ENCODE assay signal across 28 cellular contexts in the genomic region with DNA sequence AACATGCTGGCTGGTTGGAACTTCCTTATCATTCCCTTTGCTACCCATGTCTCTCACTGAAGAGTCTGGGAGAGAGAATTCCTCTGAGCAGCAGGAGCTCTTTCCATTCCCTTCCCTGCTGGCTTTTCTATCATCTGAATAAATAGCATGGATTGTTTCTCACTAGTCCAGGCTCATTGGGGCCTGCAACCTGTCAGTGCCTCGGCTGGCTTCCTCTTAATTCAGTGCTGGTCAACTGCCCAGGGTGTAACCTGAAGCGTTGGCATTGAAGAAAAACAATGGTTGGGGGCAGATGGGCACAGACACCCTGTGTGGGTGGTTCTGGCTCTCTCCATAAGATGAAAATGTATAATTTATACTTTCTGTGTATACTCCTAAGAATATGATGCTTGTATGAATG.
"Had no signal": no experiment of that assay in that cellular context is flagged by ENCODE, and none has a peak within 500 bp of the region (broad histone marks: within the 10 kb centered on the region; RNA-seq: fewer than 3 reads in every experiment).

No MANE protein-coding gene starts in this region.

- H3K36me3 ChIP-seq: gastrocnemius medialis, neural progenitor cell, thoracic aorta, uterus, WERI-Rb-1 had no signal

- H3K4me3 ChIP-seq: coronary artery, dorsolateral prefrontal cortex, gastrocnemius medialis, hepatocyte, neural progenitor cell, spleen, thoracic aorta, uterus had no signal

- ATAC-seq: activated CD4-positive, CD25-positive, alpha-beta regulatory T cell treated with anti-CD3 and anti-CD28 coated beads, Interleukin-2, amount 50 U/mL, for 24 hours; effector memory CD8-positive, alpha-beta T cell; gastrocnemius medialis; left cardiac atrium; left ventricle myocardium superior; naive thymus-derived CD4-positive, alpha-beta T cell; right cardiac atrium; T-helper 17 cell had no signal

- H3K27ac ChIP-seq: coronary artery, gastrocnemius medialis, hepatocyte, neural progenitor cell, spleen, thoracic aorta, uterus, WERI-Rb-1 had no signal

- H3K9me3 ChIP-seq: gastrocnemius medialis, spleen, thoracic aorta, uterus had no signal

- H3K27me3 ChIP-seq: dorsolateral prefrontal cortex, gastrocnemius medialis, hepatocyte, neural progenitor cell, spleen, uterus had no signal

- DNase-seq: activated CD4-positive, alpha-beta T cell treated with anti-CD3 and anti-CD28 coated beads for 48 hours; activated CD4-positive, alpha-beta T cell treated with anti-CD3 and anti-CD28 coated beads, Interleukin-2, amount 50 U/mL, for 48 hours; activated CD8-positive, alpha-beta memory T cell treated with anti-CD3 and anti-CD28 coated beads for 24 hours; activated effector memory CD4-positive, alpha-beta T cell treated with Interleukin-2 at 50 U/mL for 16 hours; activated naive CD4-positive, alpha-beta T cell treated with Interleukin-2 at 50 U/mL for 16 hours; effector memory CD8-positive, alpha-beta T cell; erythroblast; gastrocnemius medialis; glutamatergic neuron; left cardiac atrium; left ventricle myocardium superior; mammary epithelial cell; midbrain; naive thymus-derived CD4-positive, alpha-beta T cell; posterior cingulate gyrus; right cardiac atrium; spleen; T-helper 17 cell; T1000; trophoblast cell; uterus; WERI-Rb-1 had no signal

- H3K4me1 ChIP-seq: gastrocnemius medialis, neural progenitor cell, spleen, uterus had no signal
